In genomic region chr1:229180161-229180560, GRCh38 we compare ENCODE assay signal across 19 cellular contexts.
A peak's percentile ranks its signal among the peaks of the same experiment; 100 is the strongest.
DNase-seq lines count a peak whose midpoint lies in the region; ATAC-seq and TF ChIP-seq lines count a peak whose summit lies in the region.
"Had no signal": no experiment of that assay in that cellular context is flagged by ENCODE, and none has a peak within 500 bp of the region (broad histone marks: within the 10 kb centered on the region; RNA-seq: fewer than 3 reads in every experiment).

No MANE protein-coding gene starts in this region.

- in situ Hi-C loops in GM13977 (cut with MboI; ENCODE audit: low pct_unique_long_range_greater_than_20kb, low sequenced_read_pairs, unreplicated experiment) = no loop called here

- ATAC-seq in WTC11 = 0 out of 2 replicates have a peak, but pooled peaks have one; percentile 30

- no peak overlapping the region for H3K4me3 Mint-ChIP-seq in WTC11
- H3K4me3 Mint-ChIP-seq: CD4-positive, alpha-beta T cell; HFFc6 had no signal

- H3K9me3 ChIP-seq in HUES48 (ENCODE audit: control insufficient read depth, insufficient read depth, low read length) (no peaks in the 10 kb centered on the region), iPS-20b (ENCODE audit: insufficient read depth, low read depth, low read length) (no peaks in the 10 kb centered on the region)
- H3K9me3 ChIP-seq: BLaER1 treated with 17β-estradiol and CSF1 and Interleukin-3, amounts not matched to agents 10 nM and 100 nM; HAP-1 had no signal

- DNase-seq in WTC11 (ENCODE audit: low spot score) = no peak
- DNase-seq in T1000 (lab: John Stamatoyannopoulos, UW) = no peak
- no peak for DNase-seq in stimulated activated CD4-positive, alpha-beta T cell treated with anti-CD3 and anti-CD28 coated beads, Interleukin-2, amount 100 ng/mL, for 24 hours
- no peak for DNase-seq in NCI-H748 (lab: John Stamatoyannopoulos, UW; ENCODE audit: unreplicated experiment)
- no peak for DNase-seq in GM13977 (ENCODE audit: low spot score)
- DNase-seq: 8988T; CD4-positive, alpha-beta T cell; COR-L47; DND-41; GDM1; GM23248; HFFc6; IMR-90; KBM-7 had no signal

- CTCF ChIA-PET in WTC11 (lab: Charles Lee) = no interaction called here

- no peaks in the 10 kb centered on the region for H3K4me1 Mint-ChIP-seq in WTC11

- H3K9me3 Mint-ChIP-seq in WTC11 = 0 out of 2 replicates have a peak, but pooled peaks cover 3% of the 10 kb centered on the region
- H3K9me3 Mint-ChIP-seq: CD4-positive, alpha-beta T cell had no signal

- no peak for TF ChIP-seq CTCF in 22Rv1 (IDR thresholded peaks at IDR 0.05)
- TF ChIP-seq CTCF in WTC11 (IDR thresholded peaks at IDR 0.05) = no peak
- TF ChIP-seq CTCF in GM13977 (IDR thresholded peaks at IDR 0.05; ENCODE audit: extremely low read depth, insufficient read depth, missing control alignments) = no peak

- H3K27me3 ChIP-seq in HUES48 (ENCODE audit: control insufficient read depth, insufficient read depth, low read length) = no peaks in the 10 kb centered on the region
- no peaks in the 10 kb centered on the region for H3K27me3 ChIP-seq in iPS-20b (ENCODE audit: insufficient read depth, low read length)
- H3K27me3 ChIP-seq: BLaER1 treated with 17β-estradiol and CSF1 and Interleukin-3, amounts not matched to agents 10 nM and 100 nM had no signal

- POLR2A ChIA-PET in WTC11 (lab: Charles Lee) = no interaction called here

- peak overlapping the region; percentile 46; the same call in 1 of the 2 replicates for H3K27ac ChIP-seq in 22Rv1
- peak overlapping the region; percentile 26 for H3K27ac ChIP-seq in HUES48 (ENCODE audit: low read depth, low read length)
- H3K27ac ChIP-seq in iPS-20b (ENCODE audit: low read length) = no peak overlapping the region
- H3K27ac ChIP-seq: BLaER1 treated with 17β-estradiol and CSF1 and Interleukin-3, amounts not matched to agents 10 nM and 100 nM; GM23248 had no signal

- H3K4me3 ChIP-seq in HUES48 (ENCODE audit: low read depth, low read length) (no peak overlapping the region), iPS-20b (ENCODE audit: low read length) (no peak overlapping the region)
- H3K4me3 ChIP-seq: BLaER1 treated with 17β-estradiol and CSF1 and Interleukin-3, amounts not matched to agents 10 nM and 100 nM; GM23248; HAP-1 had no signal

- H3K27me3 Mint-ChIP-seq in WTC11 (ENCODE audit: low read depth) = 0 out of 2 replicates have a peak, but pooled peaks cover 3% of the 10 kb centered on the region
- H3K27me3 Mint-ChIP-seq: CD4-positive, alpha-beta T cell had no signal

- H3K9ac ChIP-seq in HUES48 (ENCODE audit: low read depth, low read length) = peak overlapping the region; percentile 51; the same call in 1 of the 2 replicates
- H3K9ac ChIP-seq in iPS-20b (ENCODE audit: low read depth, low read length) = peak overlapping the region; percentile 52
- H3K9ac ChIP-seq: BLaER1 treated with 17β-estradiol and CSF1 and Interleukin-3, amounts not matched to agents 10 nM and 100 nM; GM23248 had no signal

- H3K4me1 ChIP-seq in HUES48 (ENCODE audit: control insufficient read depth, insufficient read depth, low read length) = peaks cover 6% of the 10 kb centered on the region
- peaks cover 4% of the 10 kb centered on the region; the same call in 1 of the 2 replicates for H3K4me1 ChIP-seq in iPS-20b (ENCODE audit: insufficient read depth, low read length)
- H3K4me1 ChIP-seq: HAP-1 had no signal

- H3K27ac Mint-ChIP-seq in WTC11 = no peak overlapping the region
- H3K27ac Mint-ChIP-seq: CD4-positive, alpha-beta T cell; HFFc6 had no signal

- no peaks in the 10 kb centered on the region; the same call in 1 of the 2 replicates for H3K36me3 Mint-ChIP-seq in WTC11

- H3K36me3 ChIP-seq in HUES48 (ENCODE audit: control insufficient read depth, insufficient read depth, low read length) (no peaks in the 10 kb centered on the region), iPS-20b (ENCODE audit: insufficient read depth, low read depth, low read length) (no peaks in the 10 kb centered on the region)
- H3K36me3 ChIP-seq: BLaER1 treated with 17β-estradiol and CSF1 and Interleukin-3, amounts not matched to agents 10 nM and 100 nM; HAP-1 had no signal

TF ChIP-seq in WTC11, 78 proteins besides CTCF, POLR2A, EP300 and RAD21:
- TF ChIP-seq CREB1 (CRISPR knock-in tag; IDR thresholded peaks at IDR 0.05) (no peak), ATF1 (CRISPR knock-in tag; IDR thresholded peaks at IDR 0.05) (no peak), RORB (CRISPR knock-in tag; IDR thresholded peaks at IDR 0.05) (no peak), GABPB1 (CRISPR knock-in tag; IDR thresholded peaks at IDR 0.05) (no peak), TP53 (CRISPR knock-in tag; IDR thresholded peaks at IDR 0.05) (no peak), ZNF232 (CRISPR knock-in tag; IDR thresholded peaks at IDR 0.05) (no peak), EMX1 (CRISPR knock-in tag; IDR thresholded peaks at IDR 0.05) (no peak), ZNF121 (CRISPR knock-in tag; IDR thresholded peaks at IDR 0.05) (no peak)
